ENCODE assay signal across 22 cellular contexts in genomic region chr2:117940436-117940835, GRCh38.
"Had no signal": no experiment of that assay in that cellular context is flagged by ENCODE, and none has a peak within 500 bp of the region (broad histone marks: within the 10 kb centered on the region; RNA-seq: fewer than 3 reads in every experiment).

No MANE protein-coding gene starts in this region.

- FAIRE-seq: keratinocyte, small intestine had no signal

- H3K27ac ChIP-seq: esophagus muscularis mucosa, gastrocnemius medialis, ovary, sigmoid colon, stomach, thyroid gland had no signal

- H3K27me3 Mint-ChIP-seq: activated B cell treated with CpG ODN at 0.5 μM for 24 hours; activated naive CD4-positive, alpha-beta T cell treated with anti-CD3 and anti-CD28 coated beads, Interleukin-2, amount 10 ng/mL, durations not matched to agents 7 days and 5 days; progenitor cell of endocrine pancreas; stimulated activated naive B cell treated with anti-CD40 and anti-IgM and Interleukin-4, amounts not matched to agents 10 μg/mL and 1 μg/mL and 100 μg/mL, for 72 hours had no signal

- H3K9me3 Mint-ChIP-seq: activated B cell treated with CpG ODN at 0.5 μM for 24 hours; activated naive CD4-positive, alpha-beta T cell treated with anti-CD3 and anti-CD28 coated beads, Interleukin-2, amount 10 ng/mL, durations not matched to agents 7 days and 5 days; stimulated activated naive B cell treated with anti-CD40 and anti-IgM and Interleukin-4, amounts not matched to agents 10 μg/mL and 1 μg/mL and 100 μg/mL, for 72 hours; T-helper 2 cell treated with Interferon-gamma antibody and Interleukin-4, amounts not matched to agents 5 μg/mL and 100 μg/mL, for 36 hours had no signal

- H3K4me1 Mint-ChIP-seq: activated B cell treated with CpG ODN at 0.5 μM for 24 hours; activated naive CD4-positive, alpha-beta T cell treated with anti-CD3 and anti-CD28 coated beads, Interleukin-2, amount 10 ng/mL, durations not matched to agents 7 days and 5 days; stimulated activated naive B cell treated with anti-CD40 and anti-IgM and Interleukin-4, amounts not matched to agents 10 μg/mL and 1 μg/mL and 100 μg/mL, for 72 hours had no signal

- H3K36me3 ChIP-seq: ovary had no signal

- H3K27ac Mint-ChIP-seq: activated B cell treated with CpG ODN at 0.5 μM for 24 hours; activated naive CD4-positive, alpha-beta T cell treated with anti-CD3 and anti-CD28 coated beads, Interleukin-2, amount 10 ng/mL, durations not matched to agents 7 days and 5 days; progenitor cell of endocrine pancreas; stimulated activated naive B cell treated with anti-CD40 and anti-IgM and Interleukin-4, amounts not matched to agents 10 μg/mL and 1 μg/mL and 100 μg/mL, for 72 hours; T-helper 2 cell treated with Interferon-gamma antibody and Interleukin-4, amounts not matched to agents 5 μg/mL and 100 μg/mL, for 36 hours had no signal

- ATAC-seq: gastrocnemius medialis; left cardiac atrium; left ventricle myocardium superior; stimulated activated naive B cell treated with anti-CD40 and anti-IgM and Interleukin-4, amounts not matched to agents 10 μg/mL and 1 μg/mL and 100 μg/mL, for 72 hours had no signal

- H3K4me1 ChIP-seq: stomach had no signal

- H3K4me3 ChIP-seq: esophagus muscularis mucosa, gastrocnemius medialis, ovary, sigmoid colon, stomach, thyroid gland had no signal

- H3K27me3 ChIP-seq: esophagus muscularis mucosa, gastrocnemius medialis, ovary, sigmoid colon, stomach, thyroid gland had no signal

- H3K4me3 Mint-ChIP-seq: activated B cell treated with CpG ODN at 0.5 μM for 24 hours; activated naive CD4-positive, alpha-beta T cell treated with anti-CD3 and anti-CD28 coated beads, Interleukin-2, amount 10 ng/mL, durations not matched to agents 7 days and 5 days; stimulated activated naive B cell treated with anti-CD40 and anti-IgM and Interleukin-4, amounts not matched to agents 10 μg/mL and 1 μg/mL and 100 μg/mL, for 72 hours; T-helper 2 cell treated with Interferon-gamma antibody and Interleukin-4, amounts not matched to agents 5 μg/mL and 100 μg/mL, for 36 hours had no signal

- DNase-seq: activated B cell treated with CpG ODN at 0.5 μM for 24 hours; activated CD8-positive, alpha-beta memory T cell treated with anti-CD3 and anti-CD28 coated beads for 24 hours; activated gamma-delta T cell; activated naive CD4-positive, alpha-beta T cell treated with anti-CD3 and anti-CD28 coated beads, Interleukin-2, amount 10 ng/mL, durations not matched to agents 7 days and 5 days; amygdala; caudate nucleus; gastrocnemius medialis; glutamatergic neuron; left cardiac atrium; left ventricle myocardium superior; ovary; sigmoid colon; small intestine; stimulated activated CD4-positive, alpha-beta T cell treated with anti-CD3 and anti-CD28 coated beads, Interleukin-4, amount 100 ng/mL, for 24 hours; stimulated activated naive B cell treated with anti-CD40 and anti-IgM and Interleukin-4, amounts not matched to agents 10 μg/mL and 1 μg/mL and 100 μg/mL, for 72 hours; stomach; T-helper 1 cell; thyroid gland had no signal

- H3K9me3 ChIP-seq: esophagus muscularis mucosa, gastrocnemius medialis, ovary, sigmoid colon, stomach, thyroid gland had no signal
